Comparison of ENCODE assay signal across 23 cellular contexts in the genomic region with DNA sequence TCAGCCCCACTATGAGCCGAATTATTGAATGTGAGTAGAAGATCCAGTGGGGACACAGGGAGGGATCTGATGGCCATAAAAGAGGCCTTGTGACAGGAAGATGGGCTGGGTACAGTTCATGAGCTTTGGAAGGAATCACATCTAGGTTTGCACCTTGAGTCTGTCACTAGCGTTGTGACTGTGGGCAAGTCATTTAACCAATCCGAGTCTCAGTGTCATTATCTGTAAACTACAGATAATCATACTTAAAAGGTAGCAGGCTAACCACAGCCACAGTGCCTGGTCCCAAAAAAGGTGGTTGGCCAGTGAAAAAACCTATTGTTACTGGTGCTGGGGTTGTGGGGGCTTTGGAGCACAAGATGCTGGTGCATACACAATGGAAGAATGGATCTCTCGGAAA. TPM values are rescaled to one million over a fixed set of nuclear protein-coding genes. Genes with fewer than 3 reads are reported as not detected.
DNase-seq lines count a peak whose midpoint lies in the region; ATAC-seq and TF ChIP-seq lines count a peak whose summit lies in the region.
"Had no signal": no experiment of that assay in that cellular context is flagged by ENCODE, and none has a peak within 500 bp of the region (broad histone marks: within the 10 kb centered on the region; RNA-seq: fewer than 3 reads in every experiment).

No MANE protein-coding gene starts in this region.

- no peak overlapping the region for H3K4me3 ChIP-seq in esophagus muscularis mucosa

- no peaks in the 10 kb centered on the region for H3K27me3 Mint-ChIP-seq in activated naive CD4-positive, alpha-beta T cell treated with anti-CD3 and anti-CD28 coated beads for 36 hours (ENCODE audit: low read depth)
- peaks cover 25% of the 10 kb centered on the region for H3K27me3 Mint-ChIP-seq in activated naive CD4-positive, alpha-beta T cell treated with anti-CD3 and anti-CD28 coated beads, Interleukin-2, amount 10 ng/mL, durations not matched to agents 7 days and 5 days
- no peaks in the 10 kb centered on the region for H3K27me3 Mint-ChIP-seq in CD4-positive, alpha-beta T cell
- H3K27me3 Mint-ChIP-seq in activated CD8-positive, alpha-beta T cell treated with anti-CD3 and anti-CD28 coated beads for 36 hours = no peaks in the 10 kb centered on the region
- peaks cover 0 to 9% (median 0%) of the 10 kb centered on the region in 5 donors for H3K27me3 Mint-ChIP-seq in naive thymus-derived CD8-positive, alpha-beta T cell

- peaks cover 22% of the 10 kb centered on the region for H3K4me1 Mint-ChIP-seq in activated naive CD4-positive, alpha-beta T cell treated with anti-CD3 and anti-CD28 coated beads for 36 hours (ENCODE audit: low read depth)
- peaks cover 23% of the 10 kb centered on the region for H3K4me1 Mint-ChIP-seq in activated naive CD4-positive, alpha-beta T cell treated with anti-CD3 and anti-CD28 coated beads, Interleukin-2, amount 10 ng/mL, durations not matched to agents 7 days and 5 days
- H3K4me1 Mint-ChIP-seq in CD4-positive, alpha-beta T cell (ENCODE audit: low read depth) = peaks cover 42% of the 10 kb centered on the region
- H3K4me1 Mint-ChIP-seq in activated CD8-positive, alpha-beta T cell treated with anti-CD3 and anti-CD28 coated beads for 36 hours (ENCODE audit: low read depth) = peaks cover 13% of the 10 kb centered on the region
- peaks cover 21 to 37% (median 32%) of the 10 kb centered on the region in 4 donors for H3K4me1 Mint-ChIP-seq in naive thymus-derived CD8-positive, alpha-beta T cell

- H3K27ac ChIP-seq in CD4-positive, alpha-beta T cell (ENCODE audit: low read depth, low read length) = no peak overlapping the region
- H3K27ac ChIP-seq in esophagus muscularis mucosa (replicated peaks in 1 of 4) = no peak overlapping the region
- H3K27ac ChIP-seq: C4-2B had no signal

- no peak overlapping the region for H3K4me3 Mint-ChIP-seq in activated naive CD4-positive, alpha-beta T cell treated with anti-CD3 and anti-CD28 coated beads for 36 hours
- H3K4me3 Mint-ChIP-seq in activated naive CD4-positive, alpha-beta T cell treated with anti-CD3 and anti-CD28 coated beads, Interleukin-2, amount 10 ng/mL, durations not matched to agents 7 days and 5 days = no peak overlapping the region
- H3K4me3 Mint-ChIP-seq in CD4-positive, alpha-beta T cell = peak overlapping the region; percentile 40
- H3K4me3 Mint-ChIP-seq in activated CD8-positive, alpha-beta T cell treated with anti-CD3 and anti-CD28 coated beads for 36 hours = no peak overlapping the region
- H3K4me3 Mint-ChIP-seq in naive thymus-derived CD8-positive, alpha-beta T cell = peak overlapping the region in 9 of 10 donors; percentile 18 to 64 (median 41)

- no peaks in the 10 kb centered on the region for H3K27me3 ChIP-seq in CD4-positive, alpha-beta T cell (ENCODE audit: control insufficient read depth, insufficient read depth, low read length)
- H3K27me3 ChIP-seq in esophagus muscularis mucosa = peaks cover 0 to 23% (median 0%) of the 10 kb centered on the region in 4 donors

- intact Hi-C loops in activated naive CD4-positive, alpha-beta T cell treated with anti-CD3 and anti-CD28 coated beads for 36 hours (cut with micrococcal nuclease) = no loop called here
- intact Hi-C loops in CD4-positive, alpha-beta T cell (cut with DNase I, micrococcal nuclease) = loop anchor here in 1 of 2 experiments (5.0 kb wide), 1 partner anchor 46 kb away; no protein-coding TSS in a partner anchor
- intact Hi-C loops in activated CD8-positive, alpha-beta T cell treated with anti-CD3 and anti-CD28 coated beads for 36 hours (cut with micrococcal nuclease) = no loop called here
- intact Hi-C loops in esophagus muscularis mucosa (cut with DNase I) = no loop called here

- peaks cover 5 to 17% (median 13%) of the 10 kb centered on the region in 4 donors for H3K4me1 ChIP-seq in esophagus muscularis mucosa

- TF ChIP-seq POLR2A in esophagus muscularis mucosa (IDR thresholded peaks at IDR 0.05; ENCODE audit: low read depth) = no peak

- H3K36me3 Mint-ChIP-seq in activated naive CD4-positive, alpha-beta T cell treated with anti-CD3 and anti-CD28 coated beads for 36 hours (ENCODE audit: low read depth) = no peaks in the 10 kb centered on the region
- H3K36me3 Mint-ChIP-seq in activated naive CD4-positive, alpha-beta T cell treated with anti-CD3 and anti-CD28 coated beads, Interleukin-2, amount 10 ng/mL, durations not matched to agents 7 days and 5 days = no peaks in the 10 kb centered on the region
- no peaks in the 10 kb centered on the region for H3K36me3 Mint-ChIP-seq in CD4-positive, alpha-beta T cell (ENCODE audit: low read depth)
- no peaks in the 10 kb centered on the region for H3K36me3 Mint-ChIP-seq in activated CD8-positive, alpha-beta T cell treated with anti-CD3 and anti-CD28 coated beads for 36 hours (ENCODE audit: low read depth)
- H3K36me3 Mint-ChIP-seq in naive thymus-derived CD8-positive, alpha-beta T cell = no peaks in the 10 kb centered on the region

- no peaks in the 10 kb centered on the region for H3K36me3 ChIP-seq in esophagus muscularis mucosa

- no peak overlapping the region for H3K27ac Mint-ChIP-seq in activated naive CD4-positive, alpha-beta T cell treated with anti-CD3 and anti-CD28 coated beads for 36 hours
- H3K27ac Mint-ChIP-seq in activated naive CD4-positive, alpha-beta T cell treated with anti-CD3 and anti-CD28 coated beads, Interleukin-2, amount 10 ng/mL, durations not matched to agents 7 days and 5 days = no peak overlapping the region
- H3K27ac Mint-ChIP-seq in CD4-positive, alpha-beta T cell = peak overlapping the region; percentile 3
- H3K27ac Mint-ChIP-seq in activated CD8-positive, alpha-beta T cell treated with anti-CD3 and anti-CD28 coated beads for 36 hours = no peak overlapping the region
- peak overlapping the region in 7 of 10 donors; percentile 7 to 54 (median 17) for H3K27ac Mint-ChIP-seq in naive thymus-derived CD8-positive, alpha-beta T cell

- POLR2A ChIA-PET in CD4-positive, alpha-beta T cell (lab: Charles Lee) = interaction anchor here (1.0 to 3.9 kb wide), 3 partner anchors 31 to 123 kb away, joined by 3 to 21 read pairs (median 8); partner anchors contain the start of genes CCDC15 and MSANTD2
- POLR2A ChIA-PET in activated CD8-positive, alpha-beta T cell treated with anti-CD3 and anti-CD28 coated beads for 36 hours (lab: Charles Lee) = interaction anchor here (1.1 to 2.1 kb wide), 2 partner anchors 14 to 31 kb away, joined by 3 to 9 read pairs; partner anchors contain the start of gene CCDC15
- POLR2A ChIA-PET in naive thymus-derived CD8-positive, alpha-beta T cell (lab: Charles Lee) = interaction anchor here (0.6 to 6.3 kb wide), 4 partner anchors 27 to 189 kb away, joined by 3 to 50 read pairs (median 12); partner anchors contain the start of genes CCDC15 and TMEM218

- TF ChIP-seq EP300 in esophagus muscularis mucosa (IDR thresholded peaks at IDR 0.05) = no peak

- peak; percentile 12 for DNase-seq in activated naive CD4-positive, alpha-beta T cell treated with anti-CD3 and anti-CD28 coated beads for 36 hours
- no peak for DNase-seq in activated naive CD4-positive, alpha-beta T cell treated with anti-CD3 and anti-CD28 coated beads, Interleukin-2, amount 10 ng/mL, durations not matched to agents 7 days and 5 days
- no peak for DNase-seq in CD4-positive, alpha-beta T cell
- no peak for DNase-seq in activated CD8-positive, alpha-beta T cell treated with anti-CD3 and anti-CD28 coated beads for 36 hours
- DNase-seq in naive thymus-derived CD8-positive, alpha-beta T cell = peak in 1 of 10 donors; percentile 5
- no peak for DNase-seq in esophagus muscularis mucosa (ENCODE audit: extremely low spot score)
- no peak for DNase-seq in NCI-H82 treated with DMSO at 0.1 percent for 48 hours (lab: John Stamatoyannopoulos, UW; ENCODE audit: unreplicated experiment)
- DNase-seq: COR-L47, DMS 273 treated with DMSO at 0.1 percent for 48 hours, DMS79 treated with DMSO at 0.1 percent for 48 hours, IMR-90, Kasumi-1, MM.1S, NCI-H1048, NCI-H1417 treated with DMSO at 0.1 percent for 48 hours, NCI-H187, NCI-H446, NCI-H526, Right ventricle myocardium superior had no signal

- CTCF ChIA-PET in activated naive CD4-positive, alpha-beta T cell treated with anti-CD3 and anti-CD28 coated beads for 36 hours (lab: Charles Lee) = interaction anchor here (1.4 kb wide), 1 partner anchor 13 kb away, joined by 4 read pairs; the partner anchor contains the start of gene HEPACAM
- CTCF ChIA-PET in activated naive CD4-positive, alpha-beta T cell treated with anti-CD3 and anti-CD28 coated beads, Interleukin-2, amount 10 ng/mL, durations not matched to agents 7 days and 5 days (lab: Charles Lee) = interaction anchor here (0.6 to 1.8 kb wide), 4 partner anchors 12 to 220 kb away, joined by 3 to 6 read pairs (median 3); no protein-coding TSS in a partner anchor
- CTCF ChIA-PET in CD4-positive, alpha-beta T cell (lab: Charles Lee) = no interaction called here
- CTCF ChIA-PET in activated CD8-positive, alpha-beta T cell treated with anti-CD3 and anti-CD28 coated beads for 36 hours (lab: Charles Lee) = interaction anchor here (3.4 kb wide), 1 partner anchor 47 kb away, joined by 13 read pairs; no protein-coding TSS in a partner anchor

- 87% methylated on average over 4 of the region's 4 CpGs for WGBS in esophagus muscularis mucosa

- H3K9me3 ChIP-seq in CD4-positive, alpha-beta T cell (ENCODE audit: control insufficient read depth, low read length) = no peaks in the 10 kb centered on the region
- H3K9me3 ChIP-seq in esophagus muscularis mucosa = no peaks in the 10 kb centered on the region

- ATAC-seq in CD4-positive, alpha-beta T cell (ENCODE audit: poor library complexity) = no peak
- ATAC-seq in activated CD8-positive, alpha-beta T cell treated with anti-CD3 and anti-CD28 coated beads for 36 hours = peak; percentile 27
- ATAC-seq in naive thymus-derived CD8-positive, alpha-beta T cell = no peak
- ATAC-seq in HG02610 (IDR thresholded peaks at IDR 0.05; ENCODE audit: unreplicated experiment) = no peak

- no peaks in the 10 kb centered on the region for H3K9me3 Mint-ChIP-seq in activated naive CD4-positive, alpha-beta T cell treated with anti-CD3 and anti-CD28 coated beads for 36 hours
- H3K9me3 Mint-ChIP-seq in activated naive CD4-positive, alpha-beta T cell treated with anti-CD3 and anti-CD28 coated beads, Interleukin-2, amount 10 ng/mL, durations not matched to agents 7 days and 5 days = no peaks in the 10 kb centered on the region
- H3K9me3 Mint-ChIP-seq in CD4-positive, alpha-beta T cell = no peaks in the 10 kb centered on the region
- H3K9me3 Mint-ChIP-seq in activated CD8-positive, alpha-beta T cell treated with anti-CD3 and anti-CD28 coated beads for 36 hours = no peaks in the 10 kb centered on the region
- no peaks in the 10 kb centered on the region for H3K9me3 Mint-ChIP-seq in naive thymus-derived CD8-positive, alpha-beta T cell

- no peak for TF ChIP-seq CTCF in CD4-positive, alpha-beta T cell (IDR thresholded peaks at IDR 0.05)
- TF ChIP-seq CTCF in activated CD8-positive, alpha-beta T cell treated with anti-CD3 and anti-CD28 coated beads for 36 hours (IDR thresholded peaks at IDR 0.05) = no peak
- TF ChIP-seq CTCF in esophagus muscularis mucosa (IDR thresholded peaks at IDR 0.05) = no peak

RNA-seq across cellular contexts. Expression of gene HEPN1, which starts 3.8 kb away (rescaled TPM):
- not detected for total RNA-seq in activated naive CD4-positive, alpha-beta T cell treated with anti-CD3 and anti-CD28 coated beads for 36 hours
- total RNA-seq in CD4-positive, alpha-beta T cell = not detected
- total RNA-seq in activated CD8-positive, alpha-beta T cell treated with anti-CD3 and anti-CD28 coated beads for 36 hours = not detected
- not detected for total RNA-seq in naive thymus-derived CD8-positive, alpha-beta T cell
- not detected for polyA plus RNA-seq in naive thymus-derived CD8-positive, alpha-beta T cell
- total RNA-seq in esophagus muscularis mucosa = not detected
- total RNA-seq: H4, IMR-90, Right ventricle myocardium superior, RPMI7951 had no signal
- polyA plus RNA-seq: IMR-90 had no signal

RNA-seq across cellular contexts. Expression of gene HEPACAM, which starts 13.0 kb away (rescaled TPM):
- not detected for total RNA-seq in activated naive CD4-positive, alpha-beta T cell treated with anti-CD3 and anti-CD28 coated beads for 36 hours
- total RNA-seq in CD4-positive, alpha-beta T cell = not detected
- under 1 TPM in 1 of 2 experiments, not detected in 1; 0.11 TPM for total RNA-seq in activated CD8-positive, alpha-beta T cell treated with anti-CD3 and anti-CD28 coated beads for 36 hours
- total RNA-seq in naive thymus-derived CD8-positive, alpha-beta T cell = not detected
- polyA plus RNA-seq in naive thymus-derived CD8-positive, alpha-beta T cell = not detected
- 1 to 10 TPM in 3 of 4 donors, under 1 TPM in 1; 0.42 to 2.1 (median 1.1) TPM for total RNA-seq in esophagus muscularis mucosa
- total RNA-seq: H4, RPMI7951 had no signal

RNA-seq across cellular contexts. Expression of gene ROBO4, which starts 25.2 kb away (rescaled TPM):
- total RNA-seq in activated naive CD4-positive, alpha-beta T cell treated with anti-CD3 and anti-CD28 coated beads for 36 hours = not detected
- not detected for total RNA-seq in CD4-positive, alpha-beta T cell
- not detected for total RNA-seq in activated CD8-positive, alpha-beta T cell treated with anti-CD3 and anti-CD28 coated beads for 36 hours
- total RNA-seq in naive thymus-derived CD8-positive, alpha-beta T cell = not detected
- under 1 TPM in 1 of 3 donors, not detected in 2; 0.04 TPM for polyA plus RNA-seq in naive thymus-derived CD8-positive, alpha-beta T cell
- 10 to 100 TPM; 16.2 to 49.8 (median 36.7) TPM for total RNA-seq in esophagus muscularis mucosa

RNA-seq across cellular contexts. Expression of gene CCDC15, which starts 31.2 kb away (rescaled TPM):
- 1 to 10 TPM; 6.1 to 7.3 TPM for total RNA-seq in activated naive CD4-positive, alpha-beta T cell treated with anti-CD3 and anti-CD28 coated beads for 36 hours
- total RNA-seq in CD4-positive, alpha-beta T cell = 1 to 10 TPM in 1 of 2 experiments, under 1 TPM in 1; 0.89 to 1.1 TPM
- 1 to 10 TPM; 4.2 to 4.8 TPM for total RNA-seq in activated CD8-positive, alpha-beta T cell treated with anti-CD3 and anti-CD28 coated beads for 36 hours
- total RNA-seq in naive thymus-derived CD8-positive, alpha-beta T cell = 1 to 10 TPM; 2.5 to 2.8 TPM
- polyA plus RNA-seq in naive thymus-derived CD8-positive, alpha-beta T cell = 1 to 10 TPM; 1.5 to 2.2 (median 2.1) TPM
- total RNA-seq in esophagus muscularis mucosa = 1 to 10 TPM in 1 of 4 donors, under 1 TPM in 3; 0.42 to 1.6 (median 0.60) TPM

RNA-seq across cellular contexts. Expression of gene ROBO3, which starts 57.6 kb away (rescaled TPM):
- total RNA-seq in activated naive CD4-positive, alpha-beta T cell treated with anti-CD3 and anti-CD28 coated beads for 36 hours = 10 to 100 TPM; 24.2 to 24.5 TPM
- total RNA-seq in CD4-positive, alpha-beta T cell = 10 to 100 TPM; 26.2 to 27.2 TPM
- 10 to 100 TPM; 17.6 to 18.4 TPM for total RNA-seq in activated CD8-positive, alpha-beta T cell treated with anti-CD3 and anti-CD28 coated beads for 36 hours
- total RNA-seq in naive thymus-derived CD8-positive, alpha-beta T cell = 10 to 100 TPM; 49.4 to 55.0 TPM
- polyA plus RNA-seq in naive thymus-derived CD8-positive, alpha-beta T cell = 1 to 10 TPM; 5.8 to 7.0 (median 6.9) TPM
- total RNA-seq in esophagus muscularis mucosa = 10 to 100 TPM in 1 of 4 donors, 1 to 10 TPM in 3; 5.0 to 10.8 (median 8.5) TPM

Comparison
In these comparisons a context has a peak if more than half of its experiments do, and no peak if none do; other contexts are left out.
1. H3K27ac Mint-ChIP-seq: peak in CD4-positive, alpha-beta T cell (single experiment) and naive thymus-derived CD8-positive, alpha-beta T cell (7 of 10); none in activated naive CD4-positive, alpha-beta T cell treated with anti-CD3 and anti-CD28 coated beads for 36 hours (single experiment), activated naive CD4-positive, alpha-beta T cell treated with anti-CD3 and anti-CD28 coated beads, Interleukin-2, amount 10 ng/mL, durations not matched to agents 7 days and 5 days (single experiment) and activated CD8-positive, alpha-beta T cell treated with anti-CD3 and anti-CD28 coated beads for 36 hours (single experiment).
2. H3K4me3 Mint-ChIP-seq: peak in CD4-positive, alpha-beta T cell (single experiment) and naive thymus-derived CD8-positive, alpha-beta T cell (9 of 10); none in activated naive CD4-positive, alpha-beta T cell treated with anti-CD3 and anti-CD28 coated beads for 36 hours (single experiment), activated naive CD4-positive, alpha-beta T cell treated with anti-CD3 and anti-CD28 coated beads, Interleukin-2, amount 10 ng/mL, durations not matched to agents 7 days and 5 days (single experiment) and activated CD8-positive, alpha-beta T cell treated with anti-CD3 and anti-CD28 coated beads for 36 hours (single experiment).
3. RNA of gene ROBO4, which starts 25.2 kb away (total RNA-seq): 16.2 to 49.8 TPM in esophagus muscularis mucosa; not detected in activated naive CD4-positive, alpha-beta T cell treated with anti-CD3 and anti-CD28 coated beads for 36 hours, not detected in CD4-positive, alpha-beta T cell, not detected in activated CD8-positive, alpha-beta T cell treated with anti-CD3 and anti-CD28 coated beads for 36 hours and not detected in naive thymus-derived CD8-positive, alpha-beta T cell; every median in the first group is over 10 times any median in the second.